Comparison of ENCODE assay signal across 35 cellular contexts in genomic region chr4:57631147-57631546, GRCh38.
"Had no signal": no experiment of that assay in that cellular context is flagged by ENCODE, and none has a peak within 500 bp of the region (broad histone marks: within the 10 kb centered on the region; RNA-seq: fewer than 3 reads in every experiment).

No MANE protein-coding gene starts in this region.

- H3K4me3 ChIP-seq: MG63 had no signal

- DNase-seq: Karpas-422, Kasumi-1, KBM-7, KG1, MG63, MM.1S, MV-4-11, NCI-H1048, NCI-H1092, NCI-H1092 treated with DMSO at 0.1 percent for 48 hours, NCI-H1105, NCI-H1105 treated with DMSO at 0.1 percent for 48 hours, NCI-H1417 treated with DMSO at 0.1 percent for 48 hours, NCI-H1436, NCI-H1436 treated with DMSO at 0.1 percent for 48 hours, NCI-H146, NCI-H1694, NCI-H1694 treated with DMSO at 0.1 percent for 48 hours, NCI-H187, NCI-H187 treated with DMSO at 0.1 percent for 48 hours, NCI-H1930, NCI-H2029, NCI-H2029 treated with DMSO at 0.1 percent for 48 hours, NCI-H2081, NCI-H2081 treated with DMSO at 0.1 percent for 48 hours, NCI-H2107, NCI-H2171, NCI-H2171 treated with DMSO at 0.1 percent for 48 hours, NCI-H226, NCI-H345, NCI-H446, NCI-H446 treated with DMSO at 0.1 percent for 48 hours, NCI-H510A, NCI-H510A treated with DMSO at 0.1 percent for 48 hours had no signal

- H3K36me3 ChIP-seq: MG63 had no signal

- H3K27ac ChIP-seq: KMS-11 had no signal

- H3K9me3 ChIP-seq: MG63 had no signal

- H3K9ac ChIP-seq: KMS-11 had no signal

- H3K27me3 ChIP-seq: MG63 had no signal

- H3K4me2 ChIP-seq: KMS-11 had no signal
